In the genomic region with DNA sequence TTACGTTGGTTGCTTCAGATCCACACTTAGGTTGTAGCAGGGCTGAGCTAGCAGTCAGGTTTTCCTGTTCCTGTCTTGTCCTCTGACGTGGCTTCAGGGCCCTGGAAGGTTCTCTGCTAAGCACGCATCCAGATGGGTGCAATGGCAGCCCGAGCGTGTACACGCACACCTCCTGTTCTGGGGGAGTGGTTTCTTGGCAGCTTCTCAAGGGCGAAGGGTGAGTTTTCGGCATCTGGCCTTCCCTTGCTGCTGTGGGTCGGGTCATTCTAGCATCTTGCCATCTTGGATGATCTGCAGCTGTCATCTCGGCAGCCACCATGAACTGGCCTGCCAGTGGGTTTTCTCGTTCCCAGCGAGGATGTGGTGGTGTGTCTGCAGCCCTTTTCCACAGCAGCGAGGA, we compare ENCODE assay signal across 23 cellular contexts. TPM values are rescaled to one million over a fixed set of nuclear protein-coding genes. Genes with fewer than 3 reads are reported as not detected.
DNase-seq lines count a peak whose midpoint lies in the region; ATAC-seq, FAIRE-seq and TF ChIP-seq lines count a peak whose summit lies in the region.
"Had no signal": no experiment of that assay in that cellular context is flagged by ENCODE, and none has a peak within 500 bp of the region (broad histone marks: within the 10 kb centered on the region; RNA-seq: fewer than 3 reads in every experiment).

No MANE protein-coding gene starts in this region.

- no peak overlapping the region for H3K4me3 ChIP-seq in HepG2 (replicated peaks in 1 of 3; ENCODE audit: insufficient read depth in 1 of 3, low read depth in 2 of 3, low read length in 3 of 3)
- H3K4me3 ChIP-seq in right lobe of liver, result no peak overlapping the region
- no peak overlapping the region for H3K4me3 ChIP-seq in parathyroid adenoma (ENCODE audit: low read depth, low read length)
- H3K4me3 ChIP-seq: MG63 had no signal

- no peak for TF ChIP-seq RAD21 in HepG2 (CRISPR knock-in tag; IDR thresholded peaks at IDR 0.05)

- H4K20me1 ChIP-seq in HepG2 (ENCODE audit: insufficient read depth, low read length), result peaks cover 18% of the 10 kb centered on the region

- no peak for TF ChIP-seq CTCF in HepG2 (CRISPR knock-in tag; IDR thresholded peaks at IDR 0.05)
- no peak for TF ChIP-seq CTCF in right lobe of liver (IDR thresholded peaks at IDR 0.05)
- no peak for TF ChIP-seq CTCF in parathyroid adenoma (IDR thresholded peaks at IDR 0.05)

- TF ChIP-seq POLR2A in HepG2 (IDR thresholded peaks at IDR 0.05; ENCODE audit: insufficient read depth in 1 of 2, low read depth in 2 of 2, low read length in 2 of 2) (no peak), right lobe of liver (IDR thresholded peaks at IDR 0.05) (no peak)

- no peak for TF ChIP-seq EP300 in HepG2 (IDR thresholded peaks at IDR 0.05; ENCODE audit: low read depth in 2 of 2, low read length in 2 of 2)
- no peak for TF ChIP-seq EP300 in HepG2 (CRISPR knock-in tag; IDR thresholded peaks at IDR 0.05; ENCODE audit: borderline replicate concordance)

- H2AFZ ChIP-seq in HepG2 (ENCODE audit: low read length), result no peak overlapping the region
- H2AFZ ChIP-seq in parathyroid adenoma, result no peak overlapping the region

- in situ Hi-C loops in HepG2 (cut with HindIII; ENCODE audit: extremely low pct_ligation_motif_present, low pct_unique_long_range_greater_than_20kb), result no loop called here

- H3K9me3 ChIP-seq in HepG2 (ENCODE audit: low read length) (no peaks in the 10 kb centered on the region), right lobe of liver (no peaks in the 10 kb centered on the region), parathyroid adenoma (ENCODE audit: control insufficient read depth, low read length) (no peaks in the 10 kb centered on the region)
- H3K9me3 ChIP-seq: MG63, SK-N-SH had no signal

- POLR2A ChIA-PET in HepG2 (lab: Yijun Ruan, JAX), result interaction anchor here (1.6 kb wide), 1 partner anchor 10 kb away, joined by 7 read pairs; the partner anchor contains the start of gene MSI2

- BruUV-seq in HepG2 (replicated peaks; lab: Mats Ljungman, UMichigan), result no TSS peak

- H3K4me2 ChIP-seq in HepG2 (ENCODE audit: low read depth, low read length) (no peak overlapping the region), parathyroid adenoma (ENCODE audit: low read length) (peak overlapping the region; percentile 46)
- H3K4me2 ChIP-seq: SK-N-SH had no signal

- H3K79me2 ChIP-seq in HepG2 (ENCODE audit: insufficient read depth, low read length) (peaks cover 86% of the 10 kb centered on the region), parathyroid adenoma (peaks cover 79% of the 10 kb centered on the region)

- DNase-seq in HepG2 (ENCODE audit: low spot score) (no peak), right lobe of liver (no peak), ecto neural progenitor cell (ENCODE audit: low spot score) (peak; percentile 39), NOMO-1 (lab: John Stamatoyannopoulos, UW; ENCODE audit: unreplicated experiment in 2 of 2) (no peak)
- DNase-seq: 8988T; AML-193; C1 segment of cervical spinal cord; Calu3; CD8-positive, alpha-beta T cell; GDM1; Kasumi-1; MG63; NCI-H1048; NCI-H1417 treated with DMSO at 0.1 percent for 48 hours; NCI-H187; NCI-H2107; NK-92 treated with Interleukin-12 subunit alpha and Interleukin-12 subunit beta, amount 100 ng/mL, for 24 hours; SIG-M5; SK-N-SH had no signal

- peaks cover 50% of the 10 kb centered on the region for H3K4me1 ChIP-seq in HepG2 (ENCODE audit: insufficient read depth, low read length)
- no peaks in the 10 kb centered on the region for H3K4me1 ChIP-seq in right lobe of liver
- H3K4me1 ChIP-seq in parathyroid adenoma, result peaks cover 51% of the 10 kb centered on the region

- FAIRE-seq in HepG2 (lab: Jason Lieb, UNC), result no peak

- 98% methylated on average over 10 of the region's 13 CpGs for WGBS in HepG2 (ENCODE audit: low lambda C conversion rate)
- WGBS in right lobe of liver (ENCODE audit: insufficient coverage, low coverage, low lambda C conversion rate, missing lambda C conversion rate), result 90% methylated on average over 7 of the region's 13 CpGs

- H3K9ac ChIP-seq in HepG2 (ENCODE audit: insufficient read depth, low read depth, low read length) (no peak overlapping the region), parathyroid adenoma (no peak overlapping the region)
- H3K9ac ChIP-seq: SK-N-SH had no signal

- intact Hi-C loops in HepG2 (cut with micrococcal nuclease; ENCODE audit: unreplicated experiment) (no loop called here), right lobe of liver (cut with DNase I) (no loop called here)

- H3K27me3 ChIP-seq in HepG2 (ENCODE audit: control insufficient read depth in 1 of 2, insufficient read depth in 2 of 2, low read length in 2 of 2) (no peaks in the 10 kb centered on the region), right lobe of liver (no peaks in the 10 kb centered on the region), parathyroid adenoma (ENCODE audit: control insufficient read depth, insufficient read depth, low read length) (no peaks in the 10 kb centered on the region)
- H3K27me3 ChIP-seq: MG63 had no signal

- CTCF ChIA-PET in HepG2 (lab: Yijun Ruan, JAX; ENCODE audit: low intra/inter-chr PET ratio, low total read pairs), result no interaction called here

- H3K27ac ChIP-seq in HepG2 (ENCODE audit: extremely low read length, insufficient read depth, low read length), result no peak overlapping the region
- H3K27ac ChIP-seq in right lobe of liver, result no peak overlapping the region
- peak overlapping the region; percentile 65 for H3K27ac ChIP-seq in parathyroid adenoma

- H3K36me3 ChIP-seq in HepG2 (replicated peaks in 1 of 2; ENCODE audit: control insufficient read depth in 1 of 2, insufficient read depth in 2 of 2, low read length in 2 of 2), result peaks cover 43 to 87% of the 10 kb centered on the region in 2 experiments
- H3K36me3 ChIP-seq in right lobe of liver, result peaks cover 0 to 10% (median 2%) of the 10 kb centered on the region in 4 donors
- no peaks in the 10 kb centered on the region for H3K36me3 ChIP-seq in parathyroid adenoma (ENCODE audit: control insufficient read depth, insufficient read depth, low read length)
- H3K36me3 ChIP-seq: MG63 had no signal

- ATAC-seq in HepG2 (no peak), right lobe of liver (no peak), GM19395 (IDR thresholded peaks at IDR 0.05; ENCODE audit: unreplicated experiment) (no peak)
- no peak for ATAC-seq in activated CD4-positive, CD25-positive, alpha-beta regulatory T cell treated with anti-CD3 and anti-CD28 coated beads, Interleukin-2, amount 50 U/mL, for 24 hours
- ATAC-seq: CD8-positive, alpha-beta T cell; Panc1 had no signal

TF ChIP-seq in HepG2, 621 proteins besides CTCF, POLR2A, EP300 and RAD21:
- TF ChIP-seq ZSCAN25 (CRISPR knock-in tag; IDR thresholded peaks at IDR 0.05) (no peak), AGO2 (optimal IDR thresholded peaks at IDR 0.05; ENCODE audit: low read depth, low read length) (peak; percentile 29)

RNA-seq across cellular contexts. Expression of gene MSI2, which starts 10.5 kb away (rescaled TPM):
- 68.1 and 78.4 TPM in 2 replicates for total RNA-seq in HepG2 (2016; rRNA removed; fragmentation: Illumina TruSeq; extraction: Trizol)
- 20.7 and 27.5 TPM in 2 replicates for total RNA-seq in HepG2 (2016; cell fraction: cytosol; rRNA removed; fragmentation: Illumina TruSeq; extraction: Trizol; ENCODE audit: low read depth)
- 63.6 and 75.1 TPM in 2 replicates for total RNA-seq in HepG2 (2016; cell fraction: insoluble cytoplasmic fraction; rRNA removed; fragmentation: Illumina TruSeq; extraction: Trizol)
- 46.0 and 48.0 TPM in 2 replicates for total RNA-seq in HepG2 (2016; cell fraction: membrane; rRNA removed; fragmentation: Illumina TruSeq; extraction: Trizol)
- 99.8 and 106 TPM in 2 replicates for total RNA-seq in HepG2 (2016; cell fraction: nucleus; rRNA removed; fragmentation: Illumina TruSeq; extraction: Trizol)
- polyA plus RNA-seq in HepG2 (2011; rRNA removed), result 71.5 and 77.5 TPM in 2 replicates
- 46.4 and 63.8 TPM in 2 replicates for polyA plus RNA-seq in HepG2 (2011; cell fraction: cytosol; rRNA removed)
- polyA plus RNA-seq in HepG2 (2011; cell fraction: nucleus; rRNA removed), result 160 and 214 TPM in 2 replicates
- polyA plus RNA-seq in HepG2 (2012), result 58.9 and 61.5 TPM in 2 replicates
- polyA plus RNA-seq in HepG2 (2016; cell fraction: cytosol; fragmentation: Illumina TruSeq; extraction: Trizol; ENCODE audit: low read depth), result 44.4 and 51.3 TPM in 2 replicates
- 65.9 and 71.3 TPM in 2 replicates for polyA plus RNA-seq in HepG2 (2016; cell fraction: insoluble cytoplasmic fraction; fragmentation: Illumina TruSeq; extraction: Trizol; ENCODE audit: low read depth)
- 51.0 and 55.4 TPM in 2 replicates for polyA plus RNA-seq in HepG2 (2016; cell fraction: membrane; fragmentation: Illumina TruSeq; extraction: Trizol; ENCODE audit: low read depth)
- 80.0 and 84.1 TPM in 2 replicates for polyA plus RNA-seq in HepG2 (2016; cell fraction: nucleus; fragmentation: Illumina TruSeq; extraction: Trizol; ENCODE audit: insufficient read depth, low read depth)
- polyA minus RNA-seq in HepG2 (2011; rRNA and poly(A)+ RNA removed; ENCODE audit: low replicate concordance), result 123 and 154 TPM in 2 replicates
- 38.9 and 41.5 TPM in 2 replicates for polyA minus RNA-seq in HepG2 (2011; cell fraction: cytosol; rRNA and poly(A)+ RNA removed)
- 157 and 171 TPM in 2 replicates for polyA minus RNA-seq in HepG2 (2011; cell fraction: nucleus; rRNA and poly(A)+ RNA removed)
- total RNA-seq in right lobe of liver, result 10 to 100 TPM; 12.0 to 22.6 (median 19.4) TPM
